8 cellular contexts compared by ENCODE assay signal in genomic region chr5:38433160-38433861, GRCh38.
DNase-seq lines count a peak whose midpoint lies in the region; ATAC-seq and TF ChIP-seq lines count a peak whose summit lies in the region.

No MANE protein-coding gene starts in this region.

- no peak overlapping the region for H2BK12ac ChIP-seq in trophoblast cell (ENCODE audit: low read length)

- no peak overlapping the region for H3K23ac ChIP-seq in trophoblast cell (ENCODE audit: low read length)

- peaks cover 5% of the 10 kb centered on the region for H3K27me3 Mint-ChIP-seq in progenitor cell of endocrine pancreas
- H3K27me3 Mint-ChIP-seq in T-cell = peaks cover 29 to 46% of the 10 kb centered on the region in 2 donors

- H3K36me3 Mint-ChIP-seq in progenitor cell of endocrine pancreas (ENCODE audit: insufficient read depth) (no peaks in the 10 kb centered on the region), T-cell (no peaks in the 10 kb centered on the region)

- no peak overlapping the region for H2BK5ac ChIP-seq in trophoblast cell (ENCODE audit: low read depth, low read length, poor library complexity)

- no TSS peak for BruUV-seq in PC-9 (replicated peaks; lab: Mats Ljungman, UMichigan)

- H2AFZ ChIP-seq in PC-9 = no peak overlapping the region
- no peak overlapping the region for H2AFZ ChIP-seq in trophoblast cell (ENCODE audit: insufficient read depth, low read length, poor library complexity)

- intact Hi-C loops in PC-9 (cut with micrococcal nuclease; ENCODE audit: unreplicated experiment) = no loop called here

- H3K27ac ChIP-seq in BLaER1 (no peak overlapping the region), PC-9 (no peak overlapping the region), trophoblast cell (ENCODE audit: low read depth, low read length) (no peak overlapping the region)

- H4K91ac ChIP-seq in trophoblast cell (ENCODE audit: low read depth, low read length) = no peak overlapping the region

- H3K9me3 ChIP-seq in BLaER1 = no peaks in the 10 kb centered on the region
- no peaks in the 10 kb centered on the region for H3K9me3 ChIP-seq in PC-9 (ENCODE audit: insufficient read depth, low read depth)
- H3K9me3 ChIP-seq in trophoblast cell (ENCODE audit: insufficient read depth, low read depth, low read length) = no peaks in the 10 kb centered on the region

- POLR2A ChIA-PET in PC-9 (lab: Charles Lee; ENCODE audit: unreplicated experiment) (no interaction called here), T-cell (lab: Charles Lee) (no interaction called here)

- H3K4ac ChIP-seq in trophoblast cell (ENCODE audit: low read depth, low read length) = no peak overlapping the region

- peaks cover 67% of the 10 kb centered on the region for H3K4me1 ChIP-seq in BLaER1
- H3K4me1 ChIP-seq in PC-9 (replicated peaks; ENCODE audit: insufficient read depth) = no peaks in the 10 kb centered on the region
- H3K4me1 ChIP-seq in trophoblast cell (ENCODE audit: control insufficient read depth in 1 of 2, insufficient read depth in 2 of 2, low read length in 2 of 2) = peaks cover 0 to 2% of the 10 kb centered on the region in 2 experiments

- no CpG with 5 or more reads among the region's 6 CpGs for WGBS in trophoblast cell (ENCODE audit: extremely low coverage, insufficient coverage, insufficient read length)

- no peaks in the 10 kb centered on the region for H3K9me2 ChIP-seq in PC-9 (ENCODE audit: insufficient read depth)

- H3K4me3 Mint-ChIP-seq in progenitor cell of endocrine pancreas (ENCODE audit: low read depth) (no peak overlapping the region), T-cell (no peak overlapping the region)

- H3K79me2 ChIP-seq in PC-9 (ENCODE audit: low read depth) = no peaks in the 10 kb centered on the region
- H3K79me2 ChIP-seq in trophoblast cell (ENCODE audit: control insufficient read depth, insufficient read depth, low read length, poor library complexity) = no peaks in the 10 kb centered on the region

- peak overlapping the region; percentile 55 for H3K4me2 ChIP-seq in BLaER1
- H3K4me2 ChIP-seq in PC-9 = no peak overlapping the region
- H3K4me2 ChIP-seq in trophoblast cell (ENCODE audit: low read length) = no peak overlapping the region

- no peak overlapping the region for H2BK120ac ChIP-seq in trophoblast cell (ENCODE audit: insufficient read depth, low read length, poor library complexity)

- no peak overlapping the region for H3K14ac ChIP-seq in trophoblast cell (ENCODE audit: low read length)

- H3K27ac Mint-ChIP-seq in progenitor cell of endocrine pancreas = peak overlapping the region; percentile 76
- no peak overlapping the region for H3K27ac Mint-ChIP-seq in T-cell

- peak; percentile 77 for DNase-seq in glomerular visceral epithelial cell (ENCODE audit: extremely low spot score)
- no peak for DNase-seq in progenitor cell of endocrine pancreas (ENCODE audit: low spot score, unreplicated experiment)
- DNase-seq in PC-9 = no peak
- no peak for DNase-seq in T-cell
- DNase-seq in trophoblast cell = no peak

- peak; percentile 71 for ATAC-seq in SK-N-SH treated with all-trans-retinoic acid at 6 μM for 48 hours
- ATAC-seq in GM21619 (IDR thresholded peaks at IDR 0.05; ENCODE audit: unreplicated experiment) = no peak
- no peak for ATAC-seq in T-cell (replicated peaks in 1 of 4)

- no peaks in the 10 kb centered on the region for H3K9me3 Mint-ChIP-seq in progenitor cell of endocrine pancreas (ENCODE audit: low read depth)
- no peaks in the 10 kb centered on the region for H3K9me3 Mint-ChIP-seq in T-cell

- CTCF ChIA-PET in PC-9 (lab: Charles Lee) (interaction anchor here (1.9 kb wide), 1 partner anchor 377 kb away, joined by 8 read pairs; no protein-coding TSS in a partner anchor), T-cell (lab: Charles Lee) (interaction anchor here (0.5 to 1.4 kb wide), 3 partner anchors 8 to 10 kb away, joined by 4 to 7 read pairs (median 7); no protein-coding TSS in a partner anchor)

- no peak overlapping the region for H4K8ac ChIP-seq in trophoblast cell (ENCODE audit: low read depth, low read length)

- H3K79me1 ChIP-seq in trophoblast cell (ENCODE audit: low read length) = no peaks in the 10 kb centered on the region

- H4K20me1 ChIP-seq in BLaER1 (no peaks in the 10 kb centered on the region), PC-9 (ENCODE audit: insufficient read depth) (no peaks in the 10 kb centered on the region)

- no peak overlapping the region for H4K12ac ChIP-seq in trophoblast cell (ENCODE audit: low read depth, low read length)

- TF ChIP-seq CTCF in progenitor cell of endocrine pancreas (IDR thresholded peaks at IDR 0.05; ENCODE audit: unreplicated experiment) (no peak), PC-9 (conservative IDR thresholded peaks at IDR 0.05) (no peak)

- H3K36me3 ChIP-seq in BLaER1 (no peaks in the 10 kb centered on the region), PC-9 (ENCODE audit: low read depth) (no peaks in the 10 kb centered on the region), trophoblast cell (ENCODE audit: control insufficient read depth in 1 of 2, insufficient read depth in 2 of 2, low read length in 2 of 2) (no peaks in the 10 kb centered on the region)

- H3F3A ChIP-seq in PC-9 (ENCODE audit: insufficient read depth, low read depth) = no peaks in the 10 kb centered on the region

- H3K18ac ChIP-seq in trophoblast cell (ENCODE audit: low read length) = no peak overlapping the region

- H3K4me3 ChIP-seq in BLaER1 (no peak overlapping the region), PC-9 (no peak overlapping the region), trophoblast cell (ENCODE audit: low read depth, low read length) (no peak overlapping the region)

- H3K9ac ChIP-seq in BLaER1 (no peak overlapping the region; the same call in 1 of the 2 replicates), trophoblast cell (ENCODE audit: low read length) (no peak overlapping the region)

- H3K27me3 ChIP-seq in BLaER1 (no peaks in the 10 kb centered on the region), PC-9 (ENCODE audit: insufficient read depth, low read depth) (peaks cover 45% of the 10 kb centered on the region), trophoblast cell (ENCODE audit: insufficient read depth, low read length) (no peaks in the 10 kb centered on the region)

- no peak overlapping the region for H2AK5ac ChIP-seq in trophoblast cell (ENCODE audit: low read length)

- H3K4me1 Mint-ChIP-seq in progenitor cell of endocrine pancreas (ENCODE audit: low read depth) (peaks cover 2% of the 10 kb centered on the region), T-cell (peaks cover 0 to 4% (median 0%) of the 10 kb centered on the region in 3 donors)

TF ChIP-seq in SK-N-SH treated with all-trans-retinoic acid at 6 μM for 48 hours, 23 proteins besides CTCF, POLR2A, EP300 and RAD21 (continues in another document):
- TF ChIP-seq SNAI2 (CRISPR knock-in tag; IDR thresholded peaks at IDR 0.05) = no peak
- TF ChIP-seq ZNF565 (CRISPR knock-in tag; conservative IDR thresholded peaks at IDR 0.05; ENCODE audit: low read depth) = no peak
- no peak for TF ChIP-seq CSDC2 (CRISPR knock-in tag; IDR thresholded peaks at IDR 0.05)
- TF ChIP-seq TOX (CRISPR knock-in tag; IDR thresholded peaks at IDR 0.05; ENCODE audit: borderline replicate concordance) = no peak
- no peak for TF ChIP-seq ZC3H10 (CRISPR knock-in tag; IDR thresholded peaks at IDR 0.05)
- no peak for TF ChIP-seq OSR1 (CRISPR knock-in tag; IDR thresholded peaks at IDR 0.05)
- TF ChIP-seq, protein P1, sequence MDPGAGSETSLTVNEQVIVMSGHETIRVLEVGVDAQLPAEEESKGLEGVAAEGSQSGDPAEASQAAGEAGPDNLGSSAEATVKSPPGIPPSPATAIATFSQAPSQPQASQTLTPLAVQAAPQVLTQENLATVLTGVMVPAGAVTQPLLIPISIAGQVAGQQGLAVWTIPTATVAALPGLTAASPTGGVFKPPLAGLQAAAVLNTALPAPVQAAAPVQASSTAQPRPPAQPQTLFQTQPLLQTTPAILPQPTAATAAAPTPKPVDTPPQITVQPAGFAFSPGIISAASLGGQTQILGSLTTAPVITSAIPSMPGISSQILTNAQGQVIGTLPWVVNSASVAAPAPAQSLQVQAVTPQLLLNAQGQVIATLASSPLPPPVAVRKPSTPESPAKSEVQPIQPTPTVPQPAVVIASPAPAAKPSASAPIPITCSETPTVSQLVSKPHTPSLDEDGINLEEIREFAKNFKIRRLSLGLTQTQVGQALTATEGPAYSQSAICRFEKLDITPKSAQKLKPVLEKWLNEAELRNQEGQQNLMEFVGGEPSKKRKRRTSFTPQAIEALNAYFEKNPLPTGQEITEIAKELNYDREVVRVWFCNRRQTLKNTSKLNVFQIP (CRISPR knock-in tag; IDR thresholded peaks at IDR 0.05; ENCODE audit: borderline replicate concordance, low read depth) = no peak
- TF ChIP-seq TSHZ2 (CRISPR knock-in tag; IDR thresholded peaks at IDR 0.05) = no peak
- TF ChIP-seq BACH2 (CRISPR knock-in tag; IDR thresholded peaks at IDR 0.05; ENCODE audit: borderline replicate concordance) = no peak
- no peak for TF ChIP-seq ESRRG (CRISPR knock-in tag; IDR thresholded peaks at IDR 0.05)
- no peak for TF ChIP-seq RARB (CRISPR knock-in tag; IDR thresholded peaks at IDR 0.05)
